Comparison of ENCODE assay signal across 19 cellular contexts in genomic region chr7:134571746-134572461, GRCh38. TPM values are rescaled to one million over a fixed set of nuclear protein-coding genes. Genes with fewer than 3 reads are reported as not detected.
DNase-seq lines count a peak whose midpoint lies in the region; ATAC-seq and TF ChIP-seq lines count a peak whose summit lies in the region.
"Had no signal": no experiment of that assay in that cellular context is flagged by ENCODE, and none has a peak within 500 bp of the region (broad histone marks: within the 10 kb centered on the region; RNA-seq: fewer than 3 reads in every experiment).

No MANE protein-coding gene starts in this region.

- no peak overlapping the region for H3K4me3 ChIP-seq in gastrocnemius medialis
- H3K4me3 ChIP-seq: A549; BLaER1 treated with 17β-estradiol and CSF1 and Interleukin-3, amounts not matched to agents 10 nM and 100 nM had no signal

- TF ChIP-seq CTCF in gastrocnemius medialis (IDR thresholded peaks at IDR 0.05 in 4 of 5, conservative IDR thresholded peaks at IDR 0.05 in 1 of 5) = no peak

- intact Hi-C loops in gastrocnemius medialis (cut with DNase I; ENCODE audit: low total_unique reads) = no loop called here

- H3K9me3 ChIP-seq in gastrocnemius medialis = no peaks in the 10 kb centered on the region

- ATAC-seq in gastrocnemius medialis (peak; percentile 57 to 65), GM21717 (IDR thresholded peaks at IDR 0.05; ENCODE audit: unreplicated experiment) (no peak)
- ATAC-seq: A549; CD8-positive, alpha-beta T cell had no signal

- in situ Hi-C loops in gastrocnemius medialis (cut with MboI; ENCODE audit: low sequenced_read_pairs in 4 of 4) = no loop called here

- no peak for TF ChIP-seq POLR2A in gastrocnemius medialis (IDR thresholded peaks at IDR 0.05)

- H3K27ac ChIP-seq in gastrocnemius medialis = no peak overlapping the region
- H3K27ac ChIP-seq: 22Rv1; BLaER1 treated with 17β-estradiol and CSF1 and Interleukin-3, amounts not matched to agents 10 nM and 100 nM; C4-2B had no signal

- DNase-seq in MV-4-11 (lab: John Stamatoyannopoulos, UW) (peak; percentile 5), fibroblast of gingiva (ENCODE audit: low read depth) (peak; percentile 34), gastrocnemius medialis (no peak), NCI-H2171 (lab: John Stamatoyannopoulos, UW) (no peak), NCI-H1048 (lab: John Stamatoyannopoulos, UW) (no peak)
- DNase-seq: AML-193; Caco-2; Calu3; CD4-positive, alpha-beta T cell; CD8-positive, alpha-beta T cell; DMS79 treated with DMSO at 0.1 percent for 48 hours; GF-D8 had no signal

- H3K27me3 ChIP-seq in gastrocnemius medialis = no peaks in the 10 kb centered on the region
- H3K27me3 ChIP-seq: BLaER1 treated with 17β-estradiol and CSF1 and Interleukin-3, amounts not matched to agents 10 nM and 100 nM had no signal

- H3K4me1 ChIP-seq in gastrocnemius medialis = peaks cover 0 to 10% of the 10 kb centered on the region in 2 donors
- H3K4me1 ChIP-seq: BLaER1 treated with 17β-estradiol and CSF1 and Interleukin-3, amounts not matched to agents 10 nM and 100 nM; Caco-2 had no signal

- H3K36me3 ChIP-seq in gastrocnemius medialis = peaks cover 0 to 14% of the 10 kb centered on the region in 2 donors
- H3K36me3 ChIP-seq: BLaER1 treated with 17β-estradiol and CSF1 and Interleukin-3, amounts not matched to agents 10 nM and 100 nM had no signal

RNA-seq across cellular contexts. Expression of gene AKR1B15, which starts 23.0 kb away (rescaled TPM):
- 10 to 100 TPM in 2 of 4 donors, 1 to 10 TPM in 2; 1.9 to 77.5 (median 10.3) TPM for total RNA-seq in gastrocnemius medialis
- total RNA-seq: A172; B cell; Caco-2; CD4-positive, alpha-beta T cell; CD8-positive, alpha-beta T cell had no signal

RNA-seq across cellular contexts. Expression of gene AKR1B10, which starts 44.5 kb away (rescaled TPM):
- total RNA-seq in gastrocnemius medialis = 1 to 10 TPM; 3.7 to 9.6 (median 6.2) TPM
- total RNA-seq: B cell; CD4-positive, alpha-beta T cell; CD8-positive, alpha-beta T cell had no signal

Comparison
In these comparisons a context has a peak if more than half of its experiments do, and no peak if none do; other contexts are left out.
1. DNase-seq: peak in MV-4-11 (single experiment) and fibroblast of gingiva (single experiment); none in gastrocnemius medialis (0 of 2), NCI-H2171 (single experiment) and NCI-H1048 (single experiment).